Comparison of ENCODE assay signal across 8 cellular contexts in genomic region chr19:13150187-13150918, GRCh38. TPM values are rescaled to one million over a fixed set of nuclear protein-coding genes. Genes with fewer than 3 reads are reported as not detected.
A peak's percentile ranks its signal among the peaks of the same experiment; 100 is the strongest.
DNase-seq lines count a peak whose midpoint lies in the region; ATAC-seq and TF ChIP-seq lines count a peak whose summit lies in the region.

TSS of gene IER2 (plus strand) at chr19:13150411. CDS start at chr19:13153187, 2,776 bp downstream.
TSS of gene STX10 (minus strand) at chr19:13150375. CDS start at chr19:13150173, 202 bp downstream.

- no peaks in the 10 kb centered on the region for H3K9me2 ChIP-seq in Loucy (replicated peaks; ENCODE audit: low read depth, low read length)

- ATAC-seq in GM21786 (IDR thresholded peaks at IDR 0.05; ENCODE audit: unreplicated experiment) = peak; percentile 29
- peak; percentile 70 to 76 for ATAC-seq in natural killer cell treated with Interleukin-12 subunit alpha and Interleukin-12 subunit beta and Interleukin-15 and Interleukin-18, amount 100 ng/mL, for 72 hours
- peak; percentile 48 for ATAC-seq in stimulated activated naive CD8-positive, alpha-beta T cell treated with anti-CD3 and anti-CD28 coated beads, Interleukin-15, Interleukin-2, amounts not matched to agents 100 U/mL and 50 U/mL, for 24 hours

- H4K20me1 ChIP-seq in Loucy (ENCODE audit: insufficient read depth, low read length, poor library complexity, severe bottlenecking) = peaks cover 24% of the 10 kb centered on the region

- peaks cover 4% of the 10 kb centered on the region for H3F3A ChIP-seq in Loucy (ENCODE audit: low read depth)

- H3K27ac Mint-ChIP-seq in activated T-helper 2 cell treated with anti-CD3 and anti-CD28 coated beads, Interferon-gamma antibody, Interleukin-2, Interleukin-4, amounts not matched to agents 10 μg/mL and 5 μg/mL and 100 μg/mL, durations not matched to agents 14 hours and 24 hours and 36 hours = peak within 1 kb of the TSS; percentile 93
- peak within 1 kb of the TSS; percentile 93 to 98 for H3K27ac Mint-ChIP-seq in natural killer cell treated with Interleukin-12 subunit alpha and Interleukin-12 subunit beta and Interleukin-15 and Interleukin-18, amount 100 ng/mL, for 72 hours

- peak; percentile 96 for DNase-seq in DMS53 (lab: John Stamatoyannopoulos, UW)
- DNase-seq in SHP77 (lab: John Stamatoyannopoulos, UW) = peak; percentile 90
- DNase-seq in activated T-helper 2 cell treated with anti-CD3 and anti-CD28 coated beads, Interferon-gamma antibody, Interleukin-2, Interleukin-4, amounts not matched to agents 10 μg/mL and 5 μg/mL and 100 μg/mL, durations not matched to agents 14 hours and 24 hours and 36 hours (ENCODE audit: low spot score) = peak; percentile 93
- peak; percentile 95 for DNase-seq in fibroblast of peridontal ligament (ENCODE audit: extremely low read depth)
- peak; percentile 96 for DNase-seq in natural killer cell treated with Interleukin-12 subunit alpha and Interleukin-12 subunit beta and Interleukin-15 and Interleukin-18, amount 100 ng/mL, for 72 hours (ENCODE audit: low spot score)
- DNase-seq in stimulated activated naive CD8-positive, alpha-beta T cell treated with anti-CD3 and anti-CD28 coated beads, Interleukin-15, Interleukin-2, amounts not matched to agents 100 U/mL and 50 U/mL, for 24 hours = peak; percentile 94

- peak within 1 kb of the TSS; percentile 96 for H3K4me3 Mint-ChIP-seq in activated T-helper 2 cell treated with anti-CD3 and anti-CD28 coated beads, Interferon-gamma antibody, Interleukin-2, Interleukin-4, amounts not matched to agents 10 μg/mL and 5 μg/mL and 100 μg/mL, durations not matched to agents 14 hours and 24 hours and 36 hours (ENCODE audit: low read depth)
- H3K4me3 Mint-ChIP-seq in natural killer cell treated with Interleukin-12 subunit alpha and Interleukin-12 subunit beta and Interleukin-15 and Interleukin-18, amount 100 ng/mL, for 72 hours = peak within 1 kb of the TSS; percentile 94

- peak; percentile 63 for TF ChIP-seq CTCF in Loucy (conservative IDR thresholded peaks at IDR 0.05; ENCODE audit: low read length)

- no peaks in the 10 kb centered on the region for H3K9me3 Mint-ChIP-seq in activated T-helper 2 cell treated with anti-CD3 and anti-CD28 coated beads, Interferon-gamma antibody, Interleukin-2, Interleukin-4, amounts not matched to agents 10 μg/mL and 5 μg/mL and 100 μg/mL, durations not matched to agents 14 hours and 24 hours and 36 hours
- no peaks in the 10 kb centered on the region for H3K9me3 Mint-ChIP-seq in natural killer cell treated with Interleukin-12 subunit alpha and Interleukin-12 subunit beta and Interleukin-15 and Interleukin-18, amount 100 ng/mL, for 72 hours

- H3K27me3 ChIP-seq in Loucy (ENCODE audit: insufficient read depth, low read length, poor library complexity, severe bottlenecking) = peaks cover 13% of the 10 kb centered on the region

- H3K4me2 ChIP-seq in Loucy (ENCODE audit: low read depth, low read length, poor library complexity, severe bottlenecking) = peak within 1 kb of the TSS; percentile 85

- 0 out of 2 replicates have a peak, but pooled peaks cover 4% of the 10 kb centered on the region for H3K36me3 ChIP-seq in Loucy (ENCODE audit: insufficient read depth, low read length)

- H3K36me3 Mint-ChIP-seq in activated T-helper 2 cell treated with anti-CD3 and anti-CD28 coated beads, Interferon-gamma antibody, Interleukin-2, Interleukin-4, amounts not matched to agents 10 μg/mL and 5 μg/mL and 100 μg/mL, durations not matched to agents 14 hours and 24 hours and 36 hours (ENCODE audit: low read depth) = peaks cover 45% of the 10 kb centered on the region
- peaks cover 15% of the 10 kb centered on the region for H3K36me3 Mint-ChIP-seq in natural killer cell treated with Interleukin-12 subunit alpha and Interleukin-12 subunit beta and Interleukin-15 and Interleukin-18, amount 100 ng/mL, for 72 hours

- peak within 1 kb of the TSS; percentile 98 for H3K4me3 ChIP-seq in Loucy (ENCODE audit: low read length, poor library complexity, severe bottlenecking)

- H3K27me3 Mint-ChIP-seq in activated T-helper 2 cell treated with anti-CD3 and anti-CD28 coated beads, Interferon-gamma antibody, Interleukin-2, Interleukin-4, amounts not matched to agents 10 μg/mL and 5 μg/mL and 100 μg/mL, durations not matched to agents 14 hours and 24 hours and 36 hours (ENCODE audit: low read depth) = no peaks in the 10 kb centered on the region
- H3K27me3 Mint-ChIP-seq in natural killer cell treated with Interleukin-12 subunit alpha and Interleukin-12 subunit beta and Interleukin-15 and Interleukin-18, amount 100 ng/mL, for 72 hours = no peaks in the 10 kb centered on the region

- peak within 1 kb of the TSS; percentile 95 for H3K9ac ChIP-seq in Loucy (ENCODE audit: low read depth, low read length, poor library complexity, severe bottlenecking)

- peaks cover 57% of the 10 kb centered on the region for H3K79me2 ChIP-seq in Loucy (ENCODE audit: insufficient read depth, low read length)

- peaks cover 17% of the 10 kb centered on the region for H3K4me1 Mint-ChIP-seq in activated T-helper 2 cell treated with anti-CD3 and anti-CD28 coated beads, Interferon-gamma antibody, Interleukin-2, Interleukin-4, amounts not matched to agents 10 μg/mL and 5 μg/mL and 100 μg/mL, durations not matched to agents 14 hours and 24 hours and 36 hours (ENCODE audit: low read depth)
- peaks cover 44 to 53% of the 10 kb centered on the region in 2 donors for H3K4me1 Mint-ChIP-seq in natural killer cell treated with Interleukin-12 subunit alpha and Interleukin-12 subunit beta and Interleukin-15 and Interleukin-18, amount 100 ng/mL, for 72 hours (ENCODE audit: low read depth in 2 of 2)

- H3K4me1 ChIP-seq in Loucy (ENCODE audit: insufficient read depth, low read length, poor library complexity, severe bottlenecking) = peaks cover 13% of the 10 kb centered on the region

- H2AFZ ChIP-seq in Loucy (ENCODE audit: low read length) = peak within 1 kb of the TSS; percentile 88

- H3K9me3 ChIP-seq in Loucy (ENCODE audit: insufficient read depth, low read depth, low read length) = no peaks in the 10 kb centered on the region

- intact Hi-C loops in activated T-helper 2 cell treated with anti-CD3 and anti-CD28 coated beads, Interferon-gamma antibody, Interleukin-2, Interleukin-4, amounts not matched to agents 10 μg/mL and 5 μg/mL and 100 μg/mL, durations not matched to agents 14 hours and 24 hours and 36 hours (cut with micrococcal nuclease) = loop anchor here (1.0 to 5.0 kb wide), 5 partner anchors 16 to 687 kb away; partner anchors contain the start of genes CALR and TRMT1

RNA-seq across cellular contexts. Expression of gene IER2, which starts in this region (rescaled TPM):
- total RNA-seq in activated T-helper 2 cell treated with anti-CD3 and anti-CD28 coated beads, Interferon-gamma antibody, Interleukin-2, Interleukin-4, amounts not matched to agents 10 μg/mL and 5 μg/mL and 100 μg/mL, durations not matched to agents 14 hours and 24 hours and 36 hours = 140 and 143 TPM in 2 replicates
- total RNA-seq in natural killer cell treated with Interleukin-12 subunit alpha and Interleukin-12 subunit beta and Interleukin-15 and Interleukin-18, amount 100 ng/mL, for 72 hours = 100 to 1,000 TPM; 106 to 117 TPM

RNA-seq across cellular contexts. Expression of gene STX10, which starts in this region (rescaled TPM):
- total RNA-seq in activated T-helper 2 cell treated with anti-CD3 and anti-CD28 coated beads, Interferon-gamma antibody, Interleukin-2, Interleukin-4, amounts not matched to agents 10 μg/mL and 5 μg/mL and 100 μg/mL, durations not matched to agents 14 hours and 24 hours and 36 hours = 68.9 and 69.1 TPM in 2 replicates
- 10 to 100 TPM; 48.1 to 62.5 TPM for total RNA-seq in natural killer cell treated with Interleukin-12 subunit alpha and Interleukin-12 subunit beta and Interleukin-15 and Interleukin-18, amount 100 ng/mL, for 72 hours

Comparison
In these comparisons a context has a peak if more than half of its experiments do, and no peak if none do; other contexts are left out.
1. Peak in every context shown above with its lines: DNase-seq, ATAC-seq and H3K4me3 ChIP-seq.